ENCODE assay signal across 8 cellular contexts in genomic region chr15:99733268-99734039, GRCh38. TPM values are rescaled to one million over a fixed set of nuclear protein-coding genes. Genes with fewer than 3 reads are reported as not detected.
A peak's percentile ranks its signal among the peaks of the same experiment; 100 is the strongest.
DNase-seq lines count a peak whose midpoint lies in the region; ATAC-seq and TF ChIP-seq lines count a peak whose summit lies in the region.

TSS of gene LYSMD4 (minus strand) at chr15:99733437. CDS start at chr15:99731999, 1,438 bp downstream.

- H3K27ac Mint-ChIP-seq in type B pancreatic cell: peak within 1 kb of the TSS; percentile 89

- H3K4me1 ChIP-seq in adipocyte (ENCODE audit: control insufficient read depth, insufficient read depth, low read length): peaks cover 32% of the 10 kb centered on the region
- peaks cover 0 to 44% (median 26%) of the 10 kb centered on the region in 9 donors for H3K4me1 ChIP-seq in heart right ventricle

- peak within 1 kb of the TSS; percentile 88 for H3K9ac ChIP-seq in adipocyte (ENCODE audit: low read length)

- peaks cover 4% of the 10 kb centered on the region for H3K36me3 Mint-ChIP-seq in type B pancreatic cell

- no peaks in the 10 kb centered on the region for H3K27me3 ChIP-seq in adipocyte (replicated peaks; ENCODE audit: control insufficient read depth, insufficient read depth, low read length)
- H3K27me3 ChIP-seq in heart right ventricle: no peaks in the 10 kb centered on the region

- intact Hi-C loops in heart right ventricle (cut with DNase I) (loop anchor here in 4 of 10 donors (10.0 kb wide), 2 partner anchors 449 to 629 kb away; partner anchors contain the start of gene SYNM (in 1 of the 4)), posterior cingulate gyrus (cut with DNase I) (loop anchor here (1.0 to 10.0 kb wide), 4 partner anchors 169 to 629 kb away; partner anchors contain the start of genes LRRC28, MEF2A and SYNM)

- H3K4me1 Mint-ChIP-seq in type B pancreatic cell (ENCODE audit: unreplicated experiment): peaks cover 25% of the 10 kb centered on the region

- peak; percentile 99 for ATAC-seq in GM18498 (IDR thresholded peaks at IDR 0.05; ENCODE audit: unreplicated experiment)
- peak; percentile 99 for ATAC-seq in HG02884 (IDR thresholded peaks at IDR 0.05; ENCODE audit: unreplicated experiment)
- ATAC-seq in heart right ventricle: peak; percentile 98 to 99 (median 99)

- H3K9me3 Mint-ChIP-seq in type B pancreatic cell: no peaks in the 10 kb centered on the region

- peak within 1 kb of the TSS; percentile 54 to 91 (median 88) for H3K27ac ChIP-seq in heart right ventricle

- H3K36me3 ChIP-seq in adipocyte (ENCODE audit: control insufficient read depth, insufficient read depth, low read length, severe bottlenecking): peaks cover 10% of the 10 kb centered on the region
- H3K36me3 ChIP-seq in heart right ventricle: peaks cover 0 to 20% (median 3%) of the 10 kb centered on the region in 9 donors

- H3K4me3 ChIP-seq in adipocyte (ENCODE audit: low read length) (peak within 1 kb of the TSS; percentile 88), heart right ventricle (peak within 1 kb of the TSS; percentile 63 to 100 (median 92))

- WGBS in heart right ventricle, 2 donors: 9 to 14% methylated on average over 52 to 69 of the region's 69 CpGs

- peak; percentile 98 for DNase-seq in NCI-H146 (lab: John Stamatoyannopoulos, UW)
- peak; percentile 99 for DNase-seq in T follicular helper cell (ENCODE audit: low read depth)
- DNase-seq in adipocyte (ENCODE audit: low read depth): peak; percentile 97
- peak; percentile 99 for DNase-seq in heart right ventricle
- DNase-seq in posterior cingulate gyrus: peak; percentile 96 to 100 (median 98)
- DNase-seq in type B pancreatic cell (ENCODE audit: extremely low spot score, unreplicated experiment): peak; percentile 98

- TF ChIP-seq CTCF in heart right ventricle (IDR thresholded peaks at IDR 0.05) (no peak), type B pancreatic cell (conservative IDR thresholded peaks at IDR 0.05) (no peak)

- H3K9me3 ChIP-seq in adipocyte (ENCODE audit: control insufficient read depth, low read length) (no peaks in the 10 kb centered on the region), heart right ventricle (no peaks in the 10 kb centered on the region)

- peak within 1 kb of the TSS; percentile 94 for H3K4me3 Mint-ChIP-seq in type B pancreatic cell

- no peaks in the 10 kb centered on the region for H3K27me3 Mint-ChIP-seq in type B pancreatic cell

RNA-seq across cellular contexts. Expression of gene LYSMD4, which starts in this region (rescaled TPM):
- total RNA-seq in heart right ventricle: 10 to 100 TPM in 8 of 10 donors, 1 to 10 TPM in 2; 7.0 to 13.4 (median 11.9) TPM
- polyA plus RNA-seq in heart right ventricle: 10 to 100 TPM in 1 of 2 donors, 1 to 10 TPM in 1; 6.4 to 16.7 TPM
- total RNA-seq in type B pancreatic cell (ENCODE audit: low replicate concordance): 11.8 and 16.9 TPM in 2 replicates

Comparison
In these comparisons a context has a peak if more than half of its experiments do, and no peak if none do; other contexts are left out.
1. Peak in every context shown above with its lines: DNase-seq, ATAC-seq, H3K4me3 ChIP-seq and H3K27ac ChIP-seq.